8 cellular contexts compared by ENCODE assay signal in the genomic region with DNA sequence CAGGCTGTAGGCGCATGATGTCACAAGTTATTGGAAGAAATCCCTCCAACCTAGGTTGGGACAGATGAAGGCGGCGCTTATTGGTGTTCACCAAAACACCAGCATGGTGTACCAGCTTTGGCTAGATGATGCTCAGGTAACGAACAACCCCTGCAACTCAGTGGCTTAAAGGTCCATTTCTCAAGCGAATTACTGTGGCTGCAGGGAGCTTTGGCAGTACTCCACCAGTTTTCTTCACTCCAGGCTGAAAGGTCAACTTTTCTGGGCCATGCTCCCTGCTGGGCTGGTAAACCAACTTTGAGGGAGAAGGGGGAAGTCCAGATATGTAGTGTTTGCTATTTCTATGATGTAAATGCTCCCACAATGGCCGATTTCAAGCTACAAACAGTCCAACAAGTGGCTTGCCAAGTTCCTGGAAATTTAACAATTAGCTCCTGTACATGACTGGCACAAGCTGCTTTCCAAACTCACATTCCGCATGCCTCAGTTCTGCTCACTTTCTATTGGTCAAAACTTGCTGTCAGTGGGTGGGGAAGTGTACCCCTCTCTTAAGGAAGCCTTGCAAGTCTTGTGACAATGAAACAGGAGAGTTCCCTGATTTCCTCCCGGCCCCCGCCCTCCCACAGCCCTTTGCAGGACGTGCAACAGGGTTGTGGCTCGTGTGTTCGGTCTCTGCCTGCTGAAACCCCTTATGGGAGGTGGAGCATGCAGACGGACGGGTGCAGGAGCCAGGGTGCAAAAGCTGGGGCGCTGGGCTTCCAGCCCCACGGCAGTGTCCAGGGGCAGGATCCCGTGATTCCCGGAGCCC. TPM values are rescaled to one million over a fixed set of nuclear protein-coding genes. Genes with fewer than 3 reads are reported as not detected.
A peak's percentile ranks its signal among the peaks of the same experiment; 100 is the strongest.
DNase-seq lines count a peak whose midpoint lies in the region; ATAC-seq and TF ChIP-seq lines count a peak whose summit lies in the region.

No MANE protein-coding gene starts in this region.

- POLR2A ChIA-PET in RWPE1 (lab: Yijun Ruan, JAX; ENCODE audit: low non-redundant PET), result no interaction called here

- ATAC-seq in HG03342 (IDR thresholded peaks at IDR 0.05; ENCODE audit: unreplicated experiment) (no peak), foreskin keratinocyte (no peak), GM21529 (IDR thresholded peaks at IDR 0.05; ENCODE audit: unreplicated experiment) (no peak)

- no peak for DNase-seq in activated T-cell treated with anti-CD3 and anti-CD28 coated beads, Interleukin-2, amount 50 U/mL, for 24 hours
- no peak for DNase-seq in activated T-cell treated with anti-CD3 and anti-CD28 coated beads, Interleukin-2, amount 50 U/mL, for 48 hours
- no peak for DNase-seq in RWPE1 (ENCODE audit: low spot score)
- no peak for DNase-seq in epithelial cell of prostate (ENCODE audit: low read depth, low spot score)
- DNase-seq in mucosa of gallbladder (ENCODE audit: low spot score), result peak; percentile 19
- no peak for DNase-seq in foreskin keratinocyte

- no peak for TF ChIP-seq CTCF in RWPE1 (conservative IDR thresholded peaks at IDR 0.05; ENCODE audit: low read depth)
- TF ChIP-seq CTCF in foreskin keratinocyte (conservative IDR thresholded peaks at IDR 0.05), result no peak

- H3K9me3 Mint-ChIP-seq in activated T-cell treated with anti-CD3 and anti-CD28 coated beads, Interleukin-2, amount 50 U/mL, for 24 hours, result no peaks in the 10 kb centered on the region

- H3K4me1 ChIP-seq in foreskin keratinocyte, result peaks cover 3% of the 10 kb centered on the region

- CTCF ChIA-PET in RWPE1 (lab: Yijun Ruan, JAX), result interaction anchor here (0.6 to 1.2 kb wide), 5 partner anchors 11 to 318 kb away, joined by 3 to 5 read pairs (median 3); no protein-coding TSS in a partner anchor

- H3K36me3 Mint-ChIP-seq in activated T-cell treated with anti-CD3 and anti-CD28 coated beads, Interleukin-2, amount 50 U/mL, for 24 hours (ENCODE audit: low read depth), result no peaks in the 10 kb centered on the region

- H3K4me1 Mint-ChIP-seq in activated T-cell treated with anti-CD3 and anti-CD28 coated beads, Interleukin-2, amount 50 U/mL, for 24 hours (ENCODE audit: low read depth), result peaks cover 17% of the 10 kb centered on the region

- peak overlapping the region; percentile 90 for H3K27ac ChIP-seq in RWPE1
- H3K27ac ChIP-seq in epithelial cell of prostate, result peak overlapping the region; percentile 68
- no peak overlapping the region for H3K27ac ChIP-seq in foreskin keratinocyte

- peak overlapping the region; percentile 78 for H3K27ac Mint-ChIP-seq in activated T-cell treated with anti-CD3 and anti-CD28 coated beads, Interleukin-2, amount 50 U/mL, for 24 hours

- H3K27me3 Mint-ChIP-seq in activated T-cell treated with anti-CD3 and anti-CD28 coated beads, Interleukin-2, amount 50 U/mL, for 24 hours, result peaks cover 12% of the 10 kb centered on the region

- H3K4me3 Mint-ChIP-seq in activated T-cell treated with anti-CD3 and anti-CD28 coated beads, Interleukin-2, amount 50 U/mL, for 24 hours, result peak overlapping the region; percentile 82

- no peaks in the 10 kb centered on the region for H3K27me3 ChIP-seq in foreskin keratinocyte

RNA-seq across cellular contexts. Expression of gene ZBED3, which starts 0.6 kb away (rescaled TPM):
- total RNA-seq in mucosa of gallbladder (16.6 TPM), foreskin keratinocyte (0.42 and 0.82 TPM in 2 replicates)
- polyA plus RNA-seq in foreskin keratinocyte, result 0.48 and 0.65 TPM in 2 replicates

RNA-seq across cellular contexts. Expression of gene AGGF1, which starts 57.5 kb away (rescaled TPM):
- total RNA-seq in mucosa of gallbladder, result 23.4 TPM
- 18.6 and 19.1 TPM in 2 replicates for total RNA-seq in foreskin keratinocyte
- polyA plus RNA-seq in foreskin keratinocyte, result 6.2 and 7.7 TPM in 2 replicates
